ENCODE assay signal across 20 cellular contexts in the genomic region with DNA sequence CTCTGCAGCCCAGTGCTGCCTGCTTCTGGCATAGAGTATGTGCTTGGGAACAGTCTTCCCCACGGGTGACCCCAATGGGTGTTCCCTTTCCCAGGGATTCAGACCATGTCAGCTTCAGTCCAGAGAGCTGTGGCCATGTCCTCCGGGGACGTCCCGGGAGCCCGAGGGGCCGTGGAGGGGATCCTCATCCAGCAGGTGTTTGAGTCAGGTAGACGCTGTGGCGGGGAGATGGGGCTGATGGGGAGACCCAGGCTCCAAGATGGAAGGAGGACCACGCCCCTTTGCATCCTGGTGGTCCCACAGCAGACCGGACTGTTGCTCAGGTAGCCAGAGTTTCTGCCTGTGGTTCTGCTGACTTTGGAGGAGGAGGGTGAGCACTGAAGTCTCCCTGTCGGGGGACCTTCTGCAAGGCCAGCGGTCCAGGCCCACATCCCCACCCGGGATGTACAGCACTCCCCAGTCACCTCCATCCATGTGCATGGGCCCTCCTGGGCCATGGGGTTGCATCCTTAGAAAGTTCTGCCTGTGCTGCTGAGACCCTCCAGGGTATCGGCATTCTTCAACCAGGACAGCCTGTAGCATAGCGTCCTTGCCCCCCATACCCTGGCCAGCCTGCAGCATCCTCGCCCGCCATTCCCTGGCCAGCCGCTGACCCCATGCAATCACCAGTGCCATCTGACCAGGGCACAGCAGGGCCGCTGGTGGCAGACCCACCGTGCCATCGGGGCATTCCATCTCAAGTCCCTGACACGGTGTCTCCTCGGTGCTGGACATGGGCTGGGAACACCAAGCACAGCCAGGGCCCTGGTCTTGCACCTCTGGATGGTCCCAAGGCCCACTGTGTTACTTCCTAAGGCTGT. TPM values are rescaled to one million over a fixed set of nuclear protein-coding genes. Genes with fewer than 3 reads are reported as not detected.
DNase-seq lines count a peak whose midpoint lies in the region; ATAC-seq, FAIRE-seq and TF ChIP-seq lines count a peak whose summit lies in the region.
"Had no signal": no experiment of that assay in that cellular context is flagged by ENCODE, and none has a peak within 500 bp of the region (broad histone marks: within the 10 kb centered on the region; RNA-seq: fewer than 3 reads in every experiment).

No MANE protein-coding gene starts in this region.

- TF ChIP-seq CTCF in GM06990 (IDR thresholded peaks at IDR 0.05; ENCODE audit: insufficient read depth, low read length, poor library complexity, severe bottlenecking) (no peak), glutamatergic neuron (IDR thresholded peaks at IDR 0.05; ENCODE audit: partially characterized antibody, unreplicated experiment) (no peak), HepG2 (CRISPR knock-in tag; IDR thresholded peaks at IDR 0.05) (no peak)

- ATAC-seq in Right ventricle myocardium inferior (no peak), sciatic nerve (no peak), HepG2 (no peak)
- ATAC-seq: A549, GM12878 had no signal

- H3K4me2 ChIP-seq in HepG2 (ENCODE audit: low read depth, low read length): no peak overlapping the region
- H3K4me2 ChIP-seq: A549, BLaER1 had no signal

- H3K9me3 ChIP-seq in HepG2 (ENCODE audit: low read length): no peaks in the 10 kb centered on the region
- H3K9me3 ChIP-seq: A549, BLaER1 had no signal

- no peaks in the 10 kb centered on the region for H4K20me1 ChIP-seq in HepG2 (ENCODE audit: insufficient read depth, low read length)
- H4K20me1 ChIP-seq: BLaER1 had no signal

- peak; percentile 62 for DNase-seq in Right ventricle myocardium inferior (ENCODE audit: missing footprints)
- no peak for DNase-seq in cardiac septum (ENCODE audit: low spot score)
- peak; percentile 9 for DNase-seq in GM06990 (ENCODE audit: extremely low read depth, insufficient read length)
- peak; percentile 14 for DNase-seq in glutamatergic neuron
- DNase-seq in sciatic nerve (ENCODE audit: low spot score): peak; percentile 59
- no peak for DNase-seq in HepG2 (ENCODE audit: low spot score)
- no peak for DNase-seq in AG08396 (ENCODE audit: low spot score)
- DNase-seq in pons (ENCODE audit: low spot score): no peak
- DNase-seq: Calu3; CD4-positive, alpha-beta memory T cell; DMS79 treated with DMSO at 0.1 percent for 48 hours; GF-D8; GOT3; H7 had no signal

- POLR2A ChIA-PET in HepG2 (lab: Yijun Ruan, JAX): no interaction called here

- no peaks in the 10 kb centered on the region for H3K36me3 Mint-ChIP-seq in glutamatergic neuron (ENCODE audit: unreplicated experiment)
- H3K36me3 Mint-ChIP-seq: CD14-positive monocyte; CD4-positive, alpha-beta memory T cell had no signal

- H3K4me1 Mint-ChIP-seq in glutamatergic neuron (ENCODE audit: low read depth, unreplicated experiment): peaks cover 5% of the 10 kb centered on the region

- no peak overlapping the region for H3K27ac Mint-ChIP-seq in glutamatergic neuron (ENCODE audit: unreplicated experiment)
- H3K27ac Mint-ChIP-seq: CD4-positive, alpha-beta memory T cell had no signal

- H3K9ac ChIP-seq in HepG2 (ENCODE audit: insufficient read depth, low read depth, low read length): no peak overlapping the region
- H3K9ac ChIP-seq: BLaER1 had no signal

- TF ChIP-seq EP300 in HepG2 (IDR thresholded peaks at IDR 0.05; ENCODE audit: low read depth in 2 of 2, low read length in 2 of 2) (no peak), HepG2 (CRISPR knock-in tag; IDR thresholded peaks at IDR 0.05; ENCODE audit: borderline replicate concordance) (no peak)

- intact Hi-C loops in Right ventricle myocardium inferior (cut with DNase I) (no loop called here), cardiac septum (cut with DNase I) (no loop called here), sciatic nerve (cut with DNase I) (no loop called here), HepG2 (cut with micrococcal nuclease; ENCODE audit: unreplicated experiment) (no loop called here)

- no peak for TF ChIP-seq POLR2A in HepG2 (IDR thresholded peaks at IDR 0.05; ENCODE audit: insufficient read depth in 1 of 2, low read depth in 2 of 2, low read length in 2 of 2)

- H3K9me3 Mint-ChIP-seq in glutamatergic neuron (ENCODE audit: unreplicated experiment): peaks cover 2% of the 10 kb centered on the region
- H3K9me3 Mint-ChIP-seq: CD4-positive, alpha-beta memory T cell had no signal

- CTCF ChIA-PET in HepG2 (lab: Yijun Ruan, JAX; ENCODE audit: low intra/inter-chr PET ratio, low total read pairs): no interaction called here

- H3K27me3 ChIP-seq in GM06990 (replicated peaks; ENCODE audit: control insufficient read depth, insufficient read depth, low read length) (no peaks in the 10 kb centered on the region), HepG2 (ENCODE audit: control insufficient read depth in 1 of 2, insufficient read depth in 2 of 2, low read length in 2 of 2) (peaks cover 6 to 57% of the 10 kb centered on the region in 2 experiments)
- H3K27me3 ChIP-seq: BLaER1 had no signal

- in situ Hi-C loops in HepG2 (cut with HindIII; ENCODE audit: extremely low pct_ligation_motif_present, low pct_unique_long_range_greater_than_20kb): no loop called here

- H3K36me3 ChIP-seq in GM06990 (ENCODE audit: control insufficient read depth, insufficient read depth, low read length) (no peaks in the 10 kb centered on the region), HepG2 (replicated peaks in 1 of 2; ENCODE audit: control insufficient read depth in 1 of 2, insufficient read depth in 2 of 2, low read length in 2 of 2) (no peaks in the 10 kb centered on the region)
- H3K36me3 ChIP-seq: BLaER1 had no signal

- H3K27ac ChIP-seq in HepG2 (ENCODE audit: extremely low read length, insufficient read depth, low read length): no peak overlapping the region
- H3K27ac ChIP-seq: 22Rv1, A549 had no signal

- no peak for TF ChIP-seq RAD21 in HepG2 (CRISPR knock-in tag; IDR thresholded peaks at IDR 0.05)

- no peaks in the 10 kb centered on the region for H3K4me1 ChIP-seq in HepG2 (ENCODE audit: insufficient read depth, low read length)
- H3K4me1 ChIP-seq: A549 had no signal

- no peak overlapping the region for H3K4me3 Mint-ChIP-seq in glutamatergic neuron (ENCODE audit: unreplicated experiment)
- H3K4me3 Mint-ChIP-seq: CD14-positive monocyte had no signal

- no peak for FAIRE-seq in HepG2 (lab: Jason Lieb, UNC)
- FAIRE-seq: A549, GM12878, HTR-8/SVneo had no signal

- no TSS peak for BruUV-seq in HepG2 (replicated peaks; lab: Mats Ljungman, UMichigan)

- H3K4me3 ChIP-seq in GM06990 (replicated peaks; ENCODE audit: low read depth, low read length): no peak overlapping the region
- H3K4me3 ChIP-seq in HepG2 (replicated peaks in 1 of 3; ENCODE audit: insufficient read depth in 1 of 3, low read depth in 2 of 3, low read length in 3 of 3): no peak overlapping the region
- H3K4me3 ChIP-seq: A549, BLaER1, GM12878 had no signal

- no peaks in the 10 kb centered on the region for H3K27me3 Mint-ChIP-seq in glutamatergic neuron (ENCODE audit: unreplicated experiment)
- H3K27me3 Mint-ChIP-seq: CD4-positive, alpha-beta memory T cell had no signal

- WGBS in HepG2 (ENCODE audit: low lambda C conversion rate): 26% methylated on average over 9 of the region's 23 CpGs

- H3K79me2 ChIP-seq in HepG2 (ENCODE audit: insufficient read depth, low read length): no peaks in the 10 kb centered on the region

- no peak overlapping the region for H2AFZ ChIP-seq in HepG2 (ENCODE audit: low read length)

RNA-seq across cellular contexts. Expression of a gene that starts 2.8 kb away (rescaled TPM):
- total RNA-seq in Right ventricle myocardium inferior (not detected), cardiac septum (0.11 TPM), glutamatergic neuron (ENCODE audit: unreplicated experiment) (not detected), sciatic nerve (0.13 TPM), HepG2 (2016; rRNA removed; fragmentation: Illumina TruSeq; extraction: Trizol) (not detected in 2 replicates)
- not detected in 2 replicates for total RNA-seq in HepG2 (2016; cell fraction: cytosol; rRNA removed; fragmentation: Illumina TruSeq; extraction: Trizol; ENCODE audit: low read depth)
- total RNA-seq in HepG2 (2016; cell fraction: insoluble cytoplasmic fraction; rRNA removed; fragmentation: Illumina TruSeq; extraction: Trizol): not detected in 2 replicates
- not detected in 2 replicates for total RNA-seq in HepG2 (2016; cell fraction: membrane; rRNA removed; fragmentation: Illumina TruSeq; extraction: Trizol)
- total RNA-seq in HepG2 (2016; cell fraction: nucleus; rRNA removed; fragmentation: Illumina TruSeq; extraction: Trizol): not detected in 2 replicates
- not detected in 2 replicates for polyA plus RNA-seq in HepG2 (2011; rRNA removed)
- not detected in 2 replicates for polyA plus RNA-seq in HepG2 (2011; cell fraction: cytosol; rRNA removed)
- not detected in 2 replicates for polyA plus RNA-seq in HepG2 (2011; cell fraction: nucleus; rRNA removed)
- not detected in 2 replicates for polyA plus RNA-seq in HepG2 (2012)
- not detected in 2 replicates for polyA plus RNA-seq in HepG2 (2016; cell fraction: cytosol; fragmentation: Illumina TruSeq; extraction: Trizol; ENCODE audit: low read depth)
- polyA plus RNA-seq in HepG2 (2016; cell fraction: insoluble cytoplasmic fraction; fragmentation: Illumina TruSeq; extraction: Trizol; ENCODE audit: low read depth): not detected in 2 replicates
- not detected in 2 replicates for polyA plus RNA-seq in HepG2 (2016; cell fraction: membrane; fragmentation: Illumina TruSeq; extraction: Trizol; ENCODE audit: low read depth)
- polyA plus RNA-seq in HepG2 (2016; cell fraction: nucleus; fragmentation: Illumina TruSeq; extraction: Trizol; ENCODE audit: insufficient read depth, low read depth): not detected in 2 replicates
- polyA minus RNA-seq in HepG2 (2011; rRNA and poly(A)+ RNA removed; ENCODE audit: low replicate concordance): 0.07 TPM in 1 of 2 replicates, not detected in the other
- polyA minus RNA-seq in HepG2 (2011; cell fraction: cytosol; rRNA and poly(A)+ RNA removed): not detected in 2 replicates
- not detected in 2 replicates for polyA minus RNA-seq in HepG2 (2011; cell fraction: nucleus; rRNA and poly(A)+ RNA removed)
- total RNA-seq: Calu3; CD4-positive, alpha-beta memory T cell had no signal
- polyA plus RNA-seq: A549, CD14-positive monocyte had no signal

RNA-seq across cellular contexts. Expression of a gene that starts 11.4 kb away (rescaled TPM):
- total RNA-seq in Right ventricle myocardium inferior (52.5 TPM), cardiac septum (60.3 TPM), glutamatergic neuron (ENCODE audit: unreplicated experiment) (48.6 TPM), sciatic nerve (189 TPM), HepG2 (2016; rRNA removed; fragmentation: Illumina TruSeq; extraction: Trizol) (87.6 and 106 TPM in 2 replicates)
- total RNA-seq in HepG2 (2016; cell fraction: cytosol; rRNA removed; fragmentation: Illumina TruSeq; extraction: Trizol; ENCODE audit: low read depth): 13.9 and 14.6 TPM in 2 replicates
- total RNA-seq in HepG2 (2016; cell fraction: insoluble cytoplasmic fraction; rRNA removed; fragmentation: Illumina TruSeq; extraction: Trizol): 76.5 and 112 TPM in 2 replicates
- 27.9 TPM in 2 replicates for total RNA-seq in HepG2 (2016; cell fraction: membrane; rRNA removed; fragmentation: Illumina TruSeq; extraction: Trizol)
- 51.1 and 56.0 TPM in 2 replicates for total RNA-seq in HepG2 (2016; cell fraction: nucleus; rRNA removed; fragmentation: Illumina TruSeq; extraction: Trizol)
- polyA plus RNA-seq in HepG2 (2011; rRNA removed): 92.8 and 113 TPM in 2 replicates
- 71.8 and 109 TPM in 2 replicates for polyA plus RNA-seq in HepG2 (2011; cell fraction: cytosol; rRNA removed)
- polyA plus RNA-seq in HepG2 (2011; cell fraction: nucleus; rRNA removed): 444 and 640 TPM in 2 replicates
- 83.1 and 108 TPM in 2 replicates for polyA plus RNA-seq in HepG2 (2012)
- polyA plus RNA-seq in HepG2 (2016; cell fraction: cytosol; fragmentation: Illumina TruSeq; extraction: Trizol; ENCODE audit: low read depth): 10.0 and 11.5 TPM in 2 replicates
- polyA plus RNA-seq in HepG2 (2016; cell fraction: insoluble cytoplasmic fraction; fragmentation: Illumina TruSeq; extraction: Trizol; ENCODE audit: low read depth): 69.5 and 87.4 TPM in 2 replicates
- polyA plus RNA-seq in HepG2 (2016; cell fraction: membrane; fragmentation: Illumina TruSeq; extraction: Trizol; ENCODE audit: low read depth): 16.7 and 19.2 TPM in 2 replicates
- 107 and 115 TPM in 2 replicates for polyA plus RNA-seq in HepG2 (2016; cell fraction: nucleus; fragmentation: Illumina TruSeq; extraction: Trizol; ENCODE audit: insufficient read depth, low read depth)
- polyA minus RNA-seq in HepG2 (2011; rRNA and poly(A)+ RNA removed; ENCODE audit: low replicate concordance): 90.7 and 203 TPM in 2 replicates
- 72.1 and 83.6 TPM in 2 replicates for polyA minus RNA-seq in HepG2 (2011; cell fraction: cytosol; rRNA and poly(A)+ RNA removed)
- 51.9 and 52.8 TPM in 2 replicates for polyA minus RNA-seq in HepG2 (2011; cell fraction: nucleus; rRNA and poly(A)+ RNA removed)

RNA-seq across cellular contexts. Expression of a gene that starts 26.8 kb away (rescaled TPM):
- total RNA-seq in Right ventricle myocardium inferior (not detected), cardiac septum (not detected), glutamatergic neuron (ENCODE audit: unreplicated experiment) (not detected), sciatic nerve (not detected), HepG2 (2016; rRNA removed; fragmentation: Illumina TruSeq; extraction: Trizol) (1.7 TPM in 1 of 2 replicates, not detected in the other)
- 1.1 and 1.6 TPM in 2 replicates for total RNA-seq in HepG2 (2016; cell fraction: cytosol; rRNA removed; fragmentation: Illumina TruSeq; extraction: Trizol; ENCODE audit: low read depth)
- total RNA-seq in HepG2 (2016; cell fraction: insoluble cytoplasmic fraction; rRNA removed; fragmentation: Illumina TruSeq; extraction: Trizol): 1.00 TPM in 1 of 2 replicates, not detected in the other
- total RNA-seq in HepG2 (2016; cell fraction: membrane; rRNA removed; fragmentation: Illumina TruSeq; extraction: Trizol): 0.43 and 1.0 TPM in 2 replicates
- total RNA-seq in HepG2 (2016; cell fraction: nucleus; rRNA removed; fragmentation: Illumina TruSeq; extraction: Trizol): not detected in 2 replicates
- 0.75 and 1.4 TPM in 2 replicates for polyA plus RNA-seq in HepG2 (2011; rRNA removed)
- polyA plus RNA-seq in HepG2 (2011; cell fraction: cytosol; rRNA removed): 0.68 and 0.91 TPM in 2 replicates
- 1.1 TPM in 1 of 2 replicates, not detected in the other for polyA plus RNA-seq in HepG2 (2011; cell fraction: nucleus; rRNA removed)
- 1.4 and 2.8 TPM in 2 replicates for polyA plus RNA-seq in HepG2 (2012)
- 0.92 and 3.0 TPM in 2 replicates for polyA plus RNA-seq in HepG2 (2016; cell fraction: cytosol; fragmentation: Illumina TruSeq; extraction: Trizol; ENCODE audit: low read depth)
- polyA plus RNA-seq in HepG2 (2016; cell fraction: insoluble cytoplasmic fraction; fragmentation: Illumina TruSeq; extraction: Trizol; ENCODE audit: low read depth): 1.4 TPM in 1 of 2 replicates, not detected in the other
- polyA plus RNA-seq in HepG2 (2016; cell fraction: membrane; fragmentation: Illumina TruSeq; extraction: Trizol; ENCODE audit: low read depth): 0.76 and 1.1 TPM in 2 replicates
- not detected in 2 replicates for polyA plus RNA-seq in HepG2 (2016; cell fraction: nucleus; fragmentation: Illumina TruSeq; extraction: Trizol; ENCODE audit: insufficient read depth, low read depth)
- polyA minus RNA-seq in HepG2 (2011; rRNA and poly(A)+ RNA removed; ENCODE audit: low replicate concordance): not detected in 2 replicates
- polyA minus RNA-seq in HepG2 (2011; cell fraction: cytosol; rRNA and poly(A)+ RNA removed): not detected in 2 replicates
- not detected in 2 replicates for polyA minus RNA-seq in HepG2 (2011; cell fraction: nucleus; rRNA and poly(A)+ RNA removed)
- total RNA-seq: Calu3; CD4-positive, alpha-beta memory T cell; GM12878 had no signal
- polyA plus RNA-seq: A549; CD14-positive monocyte; CD4-positive, alpha-beta memory T cell; GM12878 had no signal

RNA-seq across cellular contexts. Expression of a gene that starts 47.7 kb away (rescaled TPM):
- total RNA-seq in Right ventricle myocardium inferior (4.9 TPM), cardiac septum (1.5 TPM), glutamatergic neuron (ENCODE audit: unreplicated experiment) (0.37 TPM), sciatic nerve (5.3 TPM), HepG2 (2016; rRNA removed; fragmentation: Illumina TruSeq; extraction: Trizol) (0.45 and 0.51 TPM in 2 replicates)
- total RNA-seq in HepG2 (2016; cell fraction: cytosol; rRNA removed; fragmentation: Illumina TruSeq; extraction: Trizol; ENCODE audit: low read depth): 0.35 and 0.40 TPM in 2 replicates
- 0.56 and 0.64 TPM in 2 replicates for total RNA-seq in HepG2 (2016; cell fraction: insoluble cytoplasmic fraction; rRNA removed; fragmentation: Illumina TruSeq; extraction: Trizol)
- total RNA-seq in HepG2 (2016; cell fraction: membrane; rRNA removed; fragmentation: Illumina TruSeq; extraction: Trizol): 0.68 and 0.72 TPM in 2 replicates
- total RNA-seq in HepG2 (2016; cell fraction: nucleus; rRNA removed; fragmentation: Illumina TruSeq; extraction: Trizol): 1.1 and 1.4 TPM in 2 replicates
- polyA plus RNA-seq in HepG2 (2011; rRNA removed): 1.3 and 2.9 TPM in 2 replicates
- 0.89 and 1.0 TPM in 2 replicates for polyA plus RNA-seq in HepG2 (2011; cell fraction: cytosol; rRNA removed)
- 3.2 and 5.2 TPM in 2 replicates for polyA plus RNA-seq in HepG2 (2011; cell fraction: nucleus; rRNA removed)
- polyA plus RNA-seq in HepG2 (2012): 1.7 and 3.3 TPM in 2 replicates
- polyA plus RNA-seq in HepG2 (2016; cell fraction: cytosol; fragmentation: Illumina TruSeq; extraction: Trizol; ENCODE audit: low read depth): 0.43 and 0.44 TPM in 2 replicates
- 0.75 and 1.0 TPM in 2 replicates for polyA plus RNA-seq in HepG2 (2016; cell fraction: insoluble cytoplasmic fraction; fragmentation: Illumina TruSeq; extraction: Trizol; ENCODE audit: low read depth)
- polyA plus RNA-seq in HepG2 (2016; cell fraction: membrane; fragmentation: Illumina TruSeq; extraction: Trizol; ENCODE audit: low read depth): 0.55 and 0.57 TPM in 2 replicates
- polyA plus RNA-seq in HepG2 (2016; cell fraction: nucleus; fragmentation: Illumina TruSeq; extraction: Trizol; ENCODE audit: insufficient read depth, low read depth): 2.5 and 3.0 TPM in 2 replicates
- polyA minus RNA-seq in HepG2 (2011; rRNA and poly(A)+ RNA removed; ENCODE audit: low replicate concordance): 3.6 and 4.8 TPM in 2 replicates
- 0.79 and 2.8 TPM in 2 replicates for polyA minus RNA-seq in HepG2 (2011; cell fraction: cytosol; rRNA and poly(A)+ RNA removed)
- polyA minus RNA-seq in HepG2 (2011; cell fraction: nucleus; rRNA and poly(A)+ RNA removed): 1.4 and 2.4 TPM in 2 replicates

RNA-seq across cellular contexts. Expression of a gene that starts 50.7 kb away (rescaled TPM):
- total RNA-seq in Right ventricle myocardium inferior (16.8 TPM), cardiac septum (15.8 TPM), glutamatergic neuron (ENCODE audit: unreplicated experiment) (20.6 TPM), sciatic nerve (26.7 TPM), HepG2 (2016; rRNA removed; fragmentation: Illumina TruSeq; extraction: Trizol) (13.1 and 20.1 TPM in 2 replicates)
- 16.2 and 18.7 TPM in 2 replicates for total RNA-seq in HepG2 (2016; cell fraction: cytosol; rRNA removed; fragmentation: Illumina TruSeq; extraction: Trizol; ENCODE audit: low read depth)
- total RNA-seq in HepG2 (2016; cell fraction: insoluble cytoplasmic fraction; rRNA removed; fragmentation: Illumina TruSeq; extraction: Trizol): 11.7 and 23.2 TPM in 2 replicates
- total RNA-seq in HepG2 (2016; cell fraction: membrane; rRNA removed; fragmentation: Illumina TruSeq; extraction: Trizol): 22.7 and 31.0 TPM in 2 replicates
- total RNA-seq in HepG2 (2016; cell fraction: nucleus; rRNA removed; fragmentation: Illumina TruSeq; extraction: Trizol): 15.4 and 16.3 TPM in 2 replicates
- 8.0 and 13.1 TPM in 2 replicates for polyA plus RNA-seq in HepG2 (2011; rRNA removed)
- polyA plus RNA-seq in HepG2 (2011; cell fraction: cytosol; rRNA removed): 6.8 and 14.6 TPM in 2 replicates
- polyA plus RNA-seq in HepG2 (2011; cell fraction: nucleus; rRNA removed): 84.7 and 108 TPM in 2 replicates
- polyA plus RNA-seq in HepG2 (2012): 7.4 and 9.9 TPM in 2 replicates
- polyA plus RNA-seq in HepG2 (2016; cell fraction: cytosol; fragmentation: Illumina TruSeq; extraction: Trizol; ENCODE audit: low read depth): 17.7 and 23.4 TPM in 2 replicates
- polyA plus RNA-seq in HepG2 (2016; cell fraction: insoluble cytoplasmic fraction; fragmentation: Illumina TruSeq; extraction: Trizol; ENCODE audit: low read depth): 12.0 and 13.3 TPM in 2 replicates
- polyA plus RNA-seq in HepG2 (2016; cell fraction: membrane; fragmentation: Illumina TruSeq; extraction: Trizol; ENCODE audit: low read depth): 19.5 and 21.9 TPM in 2 replicates
- 26.7 and 31.2 TPM in 2 replicates for polyA plus RNA-seq in HepG2 (2016; cell fraction: nucleus; fragmentation: Illumina TruSeq; extraction: Trizol; ENCODE audit: insufficient read depth, low read depth)
- 3.6 and 9.9 TPM in 2 replicates for polyA minus RNA-seq in HepG2 (2011; rRNA and poly(A)+ RNA removed; ENCODE audit: low replicate concordance)
- 3.6 and 4.5 TPM in 2 replicates for polyA minus RNA-seq in HepG2 (2011; cell fraction: cytosol; rRNA and poly(A)+ RNA removed)
- 13.3 and 17.1 TPM in 2 replicates for polyA minus RNA-seq in HepG2 (2011; cell fraction: nucleus; rRNA and poly(A)+ RNA removed)

Comparison
In these comparisons a context has a peak if more than half of its experiments do, and no peak if none do; other contexts are left out.
1. DNase-seq: peak in Right ventricle myocardium inferior (single experiment), GM06990 (single experiment), glutamatergic neuron (single experiment) and sciatic nerve (single experiment); none in cardiac septum (single experiment), HepG2 (single experiment), AG08396 (single experiment) and pons (single experiment).